Comparison of ENCODE assay signal across 1 cellular context in the genomic region with DNA sequence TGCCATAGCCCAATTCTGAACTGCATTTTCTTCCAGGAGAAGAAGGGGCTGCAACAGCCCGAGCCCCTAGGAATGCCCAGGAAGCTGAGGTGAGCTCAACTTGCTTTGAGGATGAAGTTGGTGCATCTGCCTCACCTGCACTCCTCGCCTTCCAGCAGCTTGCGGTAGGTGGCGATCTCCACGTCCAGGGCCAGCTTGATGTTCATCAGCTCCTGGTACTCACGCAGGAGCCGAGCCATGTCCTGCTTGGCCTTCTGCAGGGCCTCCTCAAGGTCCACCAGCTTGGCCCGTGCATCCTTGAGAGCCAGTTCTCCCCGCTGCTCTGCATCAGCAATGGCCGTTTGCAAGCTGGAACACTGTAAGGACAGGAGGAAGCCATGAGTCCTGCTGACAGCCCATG.
TF ChIP-seq lines count a peak whose summit lies in the region.

No MANE protein-coding gene starts in this region.

TF ChIP-seq in K562, 482 proteins besides CTCF, POLR2A, EP300 and RAD21:
- TF ChIP-seq, protein P1, sequence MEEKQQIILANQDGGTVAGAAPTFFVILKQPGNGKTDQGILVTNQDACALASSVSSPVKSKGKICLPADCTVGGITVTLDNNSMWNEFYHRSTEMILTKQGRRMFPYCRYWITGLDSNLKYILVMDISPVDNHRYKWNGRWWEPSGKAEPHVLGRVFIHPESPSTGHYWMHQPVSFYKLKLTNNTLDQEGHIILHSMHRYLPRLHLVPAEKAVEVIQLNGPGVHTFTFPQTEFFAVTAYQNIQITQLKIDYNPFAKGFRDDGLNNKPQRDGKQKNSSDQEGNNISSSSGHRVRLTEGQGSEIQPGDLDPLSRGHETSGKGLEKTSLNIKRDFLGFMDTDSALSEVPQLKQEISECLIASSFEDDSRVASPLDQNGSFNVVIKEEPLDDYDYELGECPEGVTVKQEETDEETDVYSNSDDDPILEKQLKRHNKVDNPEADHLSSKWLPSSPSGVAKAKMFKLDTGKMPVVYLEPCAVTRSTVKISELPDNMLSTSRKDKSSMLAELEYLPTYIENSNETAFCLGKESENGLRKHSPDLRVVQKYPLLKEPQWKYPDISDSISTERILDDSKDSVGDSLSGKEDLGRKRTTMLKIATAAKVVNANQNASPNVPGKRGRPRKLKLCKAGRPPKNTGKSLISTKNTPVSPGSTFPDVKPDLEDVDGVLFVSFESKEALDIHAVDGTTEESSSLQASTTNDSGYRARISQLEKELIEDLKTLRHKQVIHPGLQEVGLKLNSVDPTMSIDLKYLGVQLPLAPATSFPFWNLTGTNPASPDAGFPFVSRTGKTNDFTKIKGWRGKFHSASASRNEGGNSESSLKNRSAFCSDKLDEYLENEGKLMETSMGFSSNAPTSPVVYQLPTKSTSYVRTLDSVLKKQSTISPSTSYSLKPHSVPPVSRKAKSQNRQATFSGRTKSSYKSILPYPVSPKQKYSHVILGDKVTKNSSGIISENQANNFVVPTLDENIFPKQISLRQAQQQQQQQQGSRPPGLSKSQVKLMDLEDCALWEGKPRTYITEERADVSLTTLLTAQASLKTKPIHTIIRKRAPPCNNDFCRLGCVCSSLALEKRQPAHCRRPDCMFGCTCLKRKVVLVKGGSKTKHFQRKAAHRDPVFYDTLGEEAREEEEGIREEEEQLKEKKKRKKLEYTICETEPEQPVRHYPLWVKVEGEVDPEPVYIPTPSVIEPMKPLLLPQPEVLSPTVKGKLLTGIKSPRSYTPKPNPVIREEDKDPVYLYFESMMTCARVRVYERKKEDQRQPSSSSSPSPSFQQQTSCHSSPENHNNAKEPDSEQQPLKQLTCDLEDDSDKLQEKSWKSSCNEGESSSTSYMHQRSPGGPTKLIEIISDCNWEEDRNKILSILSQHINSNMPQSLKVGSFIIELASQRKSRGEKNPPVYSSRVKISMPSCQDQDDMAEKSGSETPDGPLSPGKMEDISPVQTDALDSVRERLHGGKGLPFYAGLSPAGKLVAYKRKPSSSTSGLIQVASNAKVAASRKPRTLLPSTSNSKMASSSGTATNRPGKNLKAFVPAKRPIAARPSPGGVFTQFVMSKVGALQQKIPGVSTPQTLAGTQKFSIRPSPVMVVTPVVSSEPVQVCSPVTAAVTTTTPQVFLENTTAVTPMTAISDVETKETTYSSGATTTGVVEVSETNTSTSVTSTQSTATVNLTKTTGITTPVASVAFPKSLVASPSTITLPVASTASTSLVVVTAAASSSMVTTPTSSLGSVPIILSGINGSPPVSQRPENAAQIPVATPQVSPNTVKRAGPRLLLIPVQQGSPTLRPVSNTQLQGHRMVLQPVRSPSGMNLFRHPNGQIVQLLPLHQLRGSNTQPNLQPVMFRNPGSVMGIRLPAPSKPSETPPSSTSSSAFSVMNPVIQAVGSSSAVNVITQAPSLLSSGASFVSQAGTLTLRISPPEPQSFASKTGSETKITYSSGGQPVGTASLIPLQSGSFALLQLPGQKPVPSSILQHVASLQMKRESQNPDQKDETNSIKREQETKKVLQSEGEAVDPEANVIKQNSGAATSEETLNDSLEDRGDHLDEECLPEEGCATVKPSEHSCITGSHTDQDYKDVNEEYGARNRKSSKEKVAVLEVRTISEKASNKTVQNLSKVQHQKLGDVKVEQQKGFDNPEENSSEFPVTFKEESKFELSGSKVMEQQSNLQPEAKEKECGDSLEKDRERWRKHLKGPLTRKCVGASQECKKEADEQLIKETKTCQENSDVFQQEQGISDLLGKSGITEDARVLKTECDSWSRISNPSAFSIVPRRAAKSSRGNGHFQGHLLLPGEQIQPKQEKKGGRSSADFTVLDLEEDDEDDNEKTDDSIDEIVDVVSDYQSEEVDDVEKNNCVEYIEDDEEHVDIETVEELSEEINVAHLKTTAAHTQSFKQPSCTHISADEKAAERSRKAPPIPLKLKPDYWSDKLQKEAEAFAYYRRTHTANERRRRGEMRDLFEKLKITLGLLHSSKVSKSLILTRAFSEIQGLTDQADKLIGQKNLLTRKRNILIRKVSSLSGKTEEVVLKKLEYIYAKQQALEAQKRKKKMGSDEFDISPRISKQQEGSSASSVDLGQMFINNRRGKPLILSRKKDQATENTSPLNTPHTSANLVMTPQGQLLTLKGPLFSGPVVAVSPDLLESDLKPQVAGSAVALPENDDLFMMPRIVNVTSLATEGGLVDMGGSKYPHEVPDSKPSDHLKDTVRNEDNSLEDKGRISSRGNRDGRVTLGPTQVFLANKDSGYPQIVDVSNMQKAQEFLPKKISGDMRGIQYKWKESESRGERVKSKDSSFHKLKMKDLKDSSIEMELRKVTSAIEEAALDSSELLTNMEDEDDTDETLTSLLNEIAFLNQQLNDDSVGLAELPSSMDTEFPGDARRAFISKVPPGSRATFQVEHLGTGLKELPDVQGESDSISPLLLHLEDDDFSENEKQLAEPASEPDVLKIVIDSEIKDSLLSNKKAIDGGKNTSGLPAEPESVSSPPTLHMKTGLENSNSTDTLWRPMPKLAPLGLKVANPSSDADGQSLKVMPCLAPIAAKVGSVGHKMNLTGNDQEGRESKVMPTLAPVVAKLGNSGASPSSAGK (IDR thresholded peaks at IDR 0.05), result no peak
- 0 out of 2 replicates have a peak, but pooled peaks have one; percentile 27 for TF ChIP-seq CTBP1 (IDR thresholded peaks at IDR 0.05; ENCODE audit: borderline replicate concordance)
